ENCODE assay signal across 4 cellular contexts in genomic region chr5:32403760-32404159, GRCh38.
"Had no signal": no experiment of that assay in that cellular context is flagged by ENCODE, and none has a peak within 500 bp of the region (broad histone marks: within the 10 kb centered on the region; RNA-seq: fewer than 3 reads in every experiment).

No MANE protein-coding gene starts in this region.

- FAIRE-seq: H1 had no signal

- DNase-seq: H9, HCEC 1CT, KBM-7 had no signal
